ENCODE assay signal across 8 cellular contexts in genomic region chr20:34112600-34113061, GRCh38. TPM values are rescaled to one million over a fixed set of nuclear protein-coding genes. Genes with fewer than 3 reads are reported as not detected.
A peak's percentile ranks its signal among the peaks of the same experiment; 100 is the strongest.
DNase-seq lines count a peak whose midpoint lies in the region; ATAC-seq and TF ChIP-seq lines count a peak whose summit lies in the region.

No MANE protein-coding gene starts in this region.

- H3K9me3 ChIP-seq in BE2C (no peaks in the 10 kb centered on the region), iPS-18a (ENCODE audit: control insufficient read depth, low read depth, low read length) (no peaks in the 10 kb centered on the region), skeletal muscle tissue (ENCODE audit: control insufficient read depth in 3 of 3, low read length in 3 of 3) (no peaks in the 10 kb centered on the region)

- ATAC-seq in GM19324 (IDR thresholded peaks at IDR 0.05; ENCODE audit: low FRiP score, unreplicated experiment) (peak; percentile 26), GM18867 (IDR thresholded peaks at IDR 0.05; ENCODE audit: unreplicated experiment) (no peak)

- H3K4me3 ChIP-seq in BE2C (ENCODE audit: low read depth, low read length) (peak overlapping the region; percentile 92), iPS-18a (ENCODE audit: low read length) (peak overlapping the region; percentile 92), skeletal muscle tissue (ENCODE audit: low read length in 3 of 3) (peak overlapping the region; percentile 88 to 96 (median 92))

- H3K4me1 ChIP-seq in BE2C (no peaks in the 10 kb centered on the region), iPS-18a (ENCODE audit: control insufficient read depth, low read depth, low read length) (peaks cover 11% of the 10 kb centered on the region), skeletal muscle tissue (ENCODE audit: control insufficient read depth in 3 of 3, insufficient read depth in 3 of 3, low read length in 3 of 3) (peaks cover 8 to 27% (median 19%) of the 10 kb centered on the region in 3 donors)

- peak; percentile 46 for DNase-seq in BE2C
- DNase-seq in NCI-H2171 treated with DMSO at 0.1 percent for 48 hours (lab: John Stamatoyannopoulos, UW) = peak; percentile 91
- DNase-seq in astrocyte of the hippocampus (ENCODE audit: low read depth, low spot score) = peak; percentile 51
- no peak for DNase-seq in GDM1 (lab: John Stamatoyannopoulos, UW)

- H3K27ac ChIP-seq in iPS-18a (ENCODE audit: low read length) = peak overlapping the region; percentile 14
- H3K27ac ChIP-seq in skeletal muscle tissue (ENCODE audit: low read depth, low read length) = peak overlapping the region; percentile 97

- peak overlapping the region; percentile 98 for H3K9ac ChIP-seq in iPS-18a (ENCODE audit: low read length)
- peak overlapping the region; percentile 85 to 88 (median 85) for H3K9ac ChIP-seq in skeletal muscle tissue (ENCODE audit: low read depth in 1 of 3, low read length in 3 of 3)

- TF ChIP-seq CTCF in BE2C (IDR thresholded peaks at IDR 0.05; ENCODE audit: low read depth, low read length) = no peak

- H3K36me3 ChIP-seq in BE2C (peaks cover 21% of the 10 kb centered on the region), iPS-18a (ENCODE audit: control insufficient read depth, low read depth, low read length) (peaks cover 16% of the 10 kb centered on the region), skeletal muscle tissue (ENCODE audit: control insufficient read depth in 3 of 3, insufficient read depth in 3 of 3, low read length in 3 of 3) (peaks cover 0 to 3% (median 2%) of the 10 kb centered on the region in 3 donors)

- H3K27me3 ChIP-seq in BE2C (no peaks in the 10 kb centered on the region), iPS-18a (ENCODE audit: control insufficient read depth, insufficient read depth, low read length) (no peaks in the 10 kb centered on the region), skeletal muscle tissue (ENCODE audit: control insufficient read depth in 3 of 3, insufficient read depth in 3 of 3, low read length in 3 of 3) (no peaks in the 10 kb centered on the region)

RNA-seq across cellular contexts. Expression of gene EIF2S2, which starts 0.6 kb away (rescaled TPM):
- 125 TPM for polyA plus RNA-seq in BE2C (2012; ENCODE audit: insufficient read depth, insufficient read length, low read depth)
- 35.5 TPM for total RNA-seq in skeletal muscle tissue
